In the genomic region with DNA sequence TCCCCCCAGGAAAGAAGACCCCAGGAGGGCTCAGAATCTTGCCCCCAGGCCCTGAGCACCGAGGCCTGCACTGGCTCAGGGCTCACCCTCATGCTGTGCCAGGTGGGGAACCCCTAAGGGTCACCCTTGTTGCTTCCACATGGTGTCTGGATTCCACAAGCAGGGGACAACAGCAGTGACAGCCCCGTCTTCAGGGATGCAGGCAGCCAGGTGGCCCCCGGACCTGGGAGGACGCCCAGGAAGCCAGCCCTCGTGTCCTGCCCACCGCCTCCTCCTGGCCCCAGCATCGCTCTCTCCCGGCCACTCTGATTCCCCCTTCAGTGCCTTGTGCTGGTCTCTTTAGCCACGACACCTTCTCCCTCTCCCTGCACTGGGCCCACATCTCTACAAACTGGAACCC, we compare ENCODE assay signal across 30 cellular contexts.
"Had no signal": no experiment of that assay in that cellular context is flagged by ENCODE, and none has a peak within 500 bp of the region (broad histone marks: within the 10 kb centered on the region; RNA-seq: fewer than 3 reads in every experiment).

No MANE protein-coding gene starts in this region.

- H2AFZ ChIP-seq: hepatocyte had no signal

- H3K27ac ChIP-seq: coronary artery, gastrocnemius medialis, heart left ventricle, hepatocyte, ovary, psoas muscle, skin epidermis, spleen, stomach, thyroid gland had no signal

- H3K27me3 Mint-ChIP-seq: central memory CD8-positive, alpha-beta T cell; effector memory CD8-positive, alpha-beta T cell; naive B cell; natural killer cell treated with Interleukin-12 subunit alpha and Interleukin-12 subunit beta and Interleukin-15 and Interleukin-18, amount 100 ng/mL, for 72 hours had no signal

- H3K4me2 ChIP-seq: hepatocyte had no signal

- DNase-seq: dermis blood vessel endothelial cell; effector memory CD8-positive, alpha-beta T cell; foreskin fibroblast; gastrocnemius medialis; heart left ventricle; kidney; mesenchymal stem cell; mucosa of descending colon; naive B cell; nucleus accumbens; ovary; posterior cingulate gyrus; psoas muscle; right cardiac atrium; spleen; stimulated activated CD4-positive, alpha-beta T cell treated with anti-CD3 and anti-CD28 coated beads, Interleukin-15, amount 100 ng/mL, for 24 hours; stimulated activated CD4-positive, alpha-beta T cell treated with anti-CD3 and anti-CD28 coated beads, Interleukin-2, amount 100 ng/mL, for 48 hours; stimulated activated naive CD4-positive, alpha-beta T cell treated with Interleukin-2 at 50 U/mL for 16 hours; stomach; thyroid gland; trophoblast cell had no signal

- H3K4me3 Mint-ChIP-seq: central memory CD8-positive, alpha-beta T cell; effector memory CD8-positive, alpha-beta T cell; mesothelial cell of epicardium; naive B cell; natural killer cell treated with Interleukin-12 subunit alpha and Interleukin-12 subunit beta and Interleukin-15 and Interleukin-18, amount 100 ng/mL, for 72 hours; neural crest cell had no signal

- H3K27ac Mint-ChIP-seq: mesothelial cell of epicardium; natural killer cell treated with Interleukin-12 subunit alpha and Interleukin-12 subunit beta and Interleukin-15 and Interleukin-18, amount 100 ng/mL, for 72 hours had no signal

- H3K36me3 Mint-ChIP-seq: mesothelial cell of epicardium; natural killer cell treated with Interleukin-12 subunit alpha and Interleukin-12 subunit beta and Interleukin-15 and Interleukin-18, amount 100 ng/mL, for 72 hours had no signal

- H3K79me2 ChIP-seq: hepatocyte had no signal

- H3K4me3 ChIP-seq: coronary artery, gastrocnemius medialis, heart left ventricle, hepatocyte, lung, mucosa of descending colon, ovary, psoas muscle, skin epidermis, spleen, stomach, thyroid gland had no signal

- H3K9me3 ChIP-seq: gastrocnemius medialis, heart left ventricle, mucosa of descending colon, ovary, psoas muscle, spleen, stomach, thyroid gland had no signal

- H3K4me1 ChIP-seq: psoas muscle had no signal

- H3K27me3 ChIP-seq: gastrocnemius medialis, heart left ventricle, hepatocyte, ovary, stomach, thyroid gland had no signal

- H3K9me3 Mint-ChIP-seq: central memory CD8-positive, alpha-beta T cell; effector memory CD8-positive, alpha-beta T cell; mesothelial cell of epicardium; naive B cell; natural killer cell treated with Interleukin-12 subunit alpha and Interleukin-12 subunit beta and Interleukin-15 and Interleukin-18, amount 100 ng/mL, for 72 hours; neural crest cell had no signal

- ATAC-seq: effector memory CD8-positive, alpha-beta T cell; gastrocnemius medialis; heart left ventricle; left lobe of liver; mucosa of descending colon; natural killer cell treated with Interleukin-12 subunit alpha and Interleukin-12 subunit beta and Interleukin-15 and Interleukin-18, amount 100 ng/mL, for 72 hours; psoas muscle; right cardiac atrium had no signal

- H3K4me1 Mint-ChIP-seq: central memory CD8-positive, alpha-beta T cell had no signal

- H3K36me3 ChIP-seq: gastrocnemius medialis, ovary, thyroid gland had no signal
